Comparison of ENCODE assay signal across 11 cellular contexts in the genomic region with DNA sequence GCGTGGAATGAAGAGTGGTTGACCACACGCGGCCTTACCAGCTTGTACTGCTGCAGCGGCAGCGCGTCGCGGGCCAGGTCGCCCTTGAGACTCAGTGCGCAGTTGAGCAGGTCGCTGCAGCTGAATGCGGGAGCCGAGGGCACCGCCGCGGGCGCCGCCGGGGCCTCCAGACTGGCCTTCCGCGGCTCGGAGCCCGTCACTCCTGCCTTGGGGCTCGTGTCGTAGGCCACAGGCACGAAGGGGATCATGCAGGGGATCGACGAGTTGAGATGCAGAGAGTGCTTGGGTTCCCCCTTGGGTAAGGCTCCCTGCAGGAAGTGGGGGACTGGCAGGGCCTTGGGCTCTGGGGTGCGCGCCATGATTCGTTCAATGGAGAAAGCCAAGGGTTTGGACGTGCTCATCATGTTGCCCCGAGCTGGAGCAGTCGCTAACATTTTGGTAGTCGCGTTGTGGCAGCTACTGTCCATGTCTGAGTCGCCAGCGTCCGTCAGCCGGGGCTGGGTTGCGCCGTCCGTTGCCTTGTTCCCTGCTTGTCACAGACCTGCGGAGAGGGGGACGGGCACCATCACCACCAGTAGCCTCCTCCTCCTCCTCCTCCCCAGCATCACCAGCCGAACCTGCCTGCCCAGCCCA.
DNase-seq lines count a peak whose midpoint lies in the region; ATAC-seq and TF ChIP-seq lines count a peak whose summit lies in the region.
"Had no signal": no experiment of that assay in that cellular context is flagged by ENCODE, and none has a peak within 500 bp of the region (broad histone marks: within the 10 kb centered on the region; RNA-seq: fewer than 3 reads in every experiment).

No MANE protein-coding gene starts in this region.

- H3K9ac ChIP-seq in NT2/D1 (ENCODE audit: insufficient read length, low read depth) (peak overlapping the region; percentile 64), iPS-18a (ENCODE audit: low read length) (peak overlapping the region; percentile 9)

- ATAC-seq in HG02938 (IDR thresholded peaks at IDR 0.05; ENCODE audit: unreplicated experiment) (no peak), GM21619 (IDR thresholded peaks at IDR 0.05; ENCODE audit: unreplicated experiment) (no peak)

- no peaks in the 10 kb centered on the region for H3K9me3 ChIP-seq in NT2/D1 (ENCODE audit: insufficient read depth, low read length)
- no peaks in the 10 kb centered on the region for H3K9me3 ChIP-seq in iPS-18a (ENCODE audit: control insufficient read depth, low read depth, low read length)

- H3K4me1 ChIP-seq in NT2/D1 (ENCODE audit: insufficient read depth, insufficient read length) (peaks cover 17% of the 10 kb centered on the region), iPS-18a (ENCODE audit: control insufficient read depth, low read depth, low read length) (peaks cover 38% of the 10 kb centered on the region)

- H3K4me3 ChIP-seq in NT2/D1 (ENCODE audit: insufficient read length, low read depth) (peak overlapping the region; percentile 30), iPS-18a (ENCODE audit: low read length) (peak overlapping the region; percentile 76), retinal pigment epithelial cell (ENCODE audit: low read length) (peak overlapping the region; percentile 4)

- no peak for TF ChIP-seq CTCF in retinal pigment epithelial cell (conservative IDR thresholded peaks at IDR 0.05; ENCODE audit: low read depth, low read length)

- H3K27me3 ChIP-seq in NT2/D1 (ENCODE audit: insufficient read depth, insufficient read length) (peaks cover 100% of the 10 kb centered on the region), iPS-18a (ENCODE audit: control insufficient read depth, insufficient read depth, low read length) (peaks cover 100% of the 10 kb centered on the region)

- H3K27ac ChIP-seq in iPS-18a (ENCODE audit: low read length), result no peak overlapping the region

- DNase-seq in NCI-H510A (lab: John Stamatoyannopoulos, UW), result peak; percentile 24
- no peak for DNase-seq in NCI-H510A treated with DMSO at 0.1 percent for 48 hours (lab: John Stamatoyannopoulos, UW)
- DNase-seq in NT2/D1 (ENCODE audit: low read depth, low spot score), result no peak
- DNase-seq in retinal pigment epithelial cell (ENCODE audit: low read depth), result no peak
- no peak for DNase-seq in cortex of kidney (lab: John Stamatoyannopoulos, UW)
- DNase-seq: activated effector memory CD4-positive, alpha-beta T cell treated with Interleukin-2 at 50 U/mL for 16 hours; kidney glomerular epithelial cell; NCI-H446 had no signal

- H3K36me3 ChIP-seq in NT2/D1 (ENCODE audit: insufficient read depth, insufficient read length, low read length) (no peaks in the 10 kb centered on the region), iPS-18a (ENCODE audit: control insufficient read depth, low read depth, low read length) (no peaks in the 10 kb centered on the region)

Comparison
In these comparisons a context has a peak if more than half of its experiments do, and no peak if none do; other contexts are left out.
1. H3K4me3 ChIP-seq: peak in every context shown above with its lines; median percentile 76 in iPS-18a; 30 in NT2/D1; 4 in retinal pigment epithelial cell.